22 cellular contexts compared by ENCODE assay signal in the genomic region with DNA sequence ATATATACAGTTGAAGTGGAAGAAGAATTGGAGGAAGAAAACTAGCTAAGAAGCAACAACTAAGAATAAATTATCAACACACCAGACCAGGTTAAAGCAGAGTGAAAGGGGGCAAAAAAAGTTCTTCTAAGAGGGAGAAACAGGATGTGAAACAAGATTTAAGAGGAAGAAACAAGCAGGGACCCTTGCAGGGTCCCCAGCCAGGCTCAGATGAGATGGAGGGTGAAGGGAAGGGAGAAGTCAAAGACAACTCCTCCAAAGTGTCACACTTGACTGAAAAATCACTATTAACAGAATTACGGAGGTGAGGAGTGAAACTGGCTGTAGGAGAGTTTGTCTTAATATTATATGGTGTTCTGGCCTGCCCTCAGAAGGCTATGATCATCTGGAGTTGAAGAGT.
"Had no signal": no experiment of that assay in that cellular context is flagged by ENCODE, and none has a peak within 500 bp of the region (broad histone marks: within the 10 kb centered on the region; RNA-seq: fewer than 3 reads in every experiment).

No MANE protein-coding gene starts in this region.

- ATAC-seq: gastrocnemius medialis, heart left ventricle had no signal

- FAIRE-seq: bronchial epithelial cell, islet of Langerhans had no signal

- DNase-seq: activated CD4-positive, alpha-beta memory T cell treated with anti-CD3 and anti-CD28 coated beads for 36 hours; activated CD4-positive, alpha-beta T cell treated with anti-CD3 and anti-CD28 coated beads for 4 hours; activated CD4-positive, CD25-positive, alpha-beta regulatory T cell; activated effector memory CD4-positive, alpha-beta T cell treated with anti-CD3 and anti-CD28 coated beads, Interleukin-2, amount 50 U/mL, for 16 hours; activated naive CD4-positive, alpha-beta T cell treated with anti-CD3 and anti-CD28 coated beads, Interleukin-2, amount 10 ng/mL, durations not matched to agents 7 days and 5 days; activated T-cell treated with anti-CD3 and anti-CD28 coated beads for 4 hours; amygdala; endodermal cell; esophagus squamous epithelium; gastrocnemius medialis; heart left ventricle; nucleus accumbens; posterior cingulate gyrus; retina; sigmoid colon; stimulated activated CD4-positive, alpha-beta T cell treated with anti-CD3 and anti-CD28 coated beads, Interleukin-15, amount 100 ng/mL, for 24 hours; stimulated activated naive CD4-positive, alpha-beta T cell; T1000; testis; trophoblast cell had no signal
